Comparison of ENCODE assay signal across 19 cellular contexts in the genomic region with DNA sequence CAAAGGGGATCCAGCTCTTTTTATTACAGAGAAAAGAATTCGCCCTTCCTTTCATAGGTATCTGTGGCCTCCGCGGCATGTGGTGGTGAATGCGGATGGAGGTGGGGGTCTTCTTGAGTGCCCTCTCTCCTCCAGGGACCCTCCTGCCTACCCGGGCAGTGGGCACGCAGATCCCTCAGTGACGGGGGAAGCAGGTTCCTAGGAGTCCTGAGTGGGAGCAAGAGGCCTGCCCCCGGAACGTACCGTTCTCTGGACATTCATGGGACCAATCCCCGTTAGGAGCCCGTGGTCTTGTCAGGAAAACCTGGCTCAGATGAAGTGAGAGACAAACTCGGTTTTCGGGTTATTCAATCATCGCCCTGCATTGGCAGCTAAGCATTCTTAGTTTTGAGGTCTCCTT. TPM values are rescaled to one million over a fixed set of nuclear protein-coding genes. Genes with fewer than 3 reads are reported as not detected.
DNase-seq lines count a peak whose midpoint lies in the region; ATAC-seq and TF ChIP-seq lines count a peak whose summit lies in the region.
"Had no signal": no experiment of that assay in that cellular context is flagged by ENCODE, and none has a peak within 500 bp of the region (broad histone marks: within the 10 kb centered on the region; RNA-seq: fewer than 3 reads in every experiment).

No MANE protein-coding gene starts in this region.

- peak; percentile 18 for ATAC-seq in Right ventricle myocardium inferior
- no peak for ATAC-seq in Right ventricle myocardium superior (ENCODE audit: poor library complexity)
- ATAC-seq: CD8-positive, alpha-beta T cell; GM12878 had no signal

- no peaks in the 10 kb centered on the region for H3K9me3 Mint-ChIP-seq in nephron
- H3K9me3 Mint-ChIP-seq: CD8-positive, alpha-beta T cell had no signal

- no peak overlapping the region for H3K4me3 Mint-ChIP-seq in nephron
- H3K4me3 Mint-ChIP-seq: B cell; CD4-positive, CD25-positive, alpha-beta regulatory T cell; CD8-positive, alpha-beta T cell; HFFc6 had no signal

- intact Hi-C loops in Right ventricle myocardium inferior (cut with DNase I), result no loop called here
- intact Hi-C loops in Right ventricle myocardium superior (cut with DNase I), result no loop called here

- no peak overlapping the region for H3K9ac ChIP-seq in stomach smooth muscle (ENCODE audit: low read length in 2 of 2)
- H3K9ac ChIP-seq: BLaER1, GM23248 had no signal

- peak overlapping the region in 2 of 3 experiments; percentile 8 to 55 for H3K27ac Mint-ChIP-seq in nephron
- H3K27ac Mint-ChIP-seq: B cell; CD4-positive, CD25-positive, alpha-beta regulatory T cell; CD8-positive, alpha-beta T cell; HFFc6 had no signal

- H3K27ac ChIP-seq in stomach smooth muscle (ENCODE audit: low read length) (peak overlapping the region; percentile 18), SJCRH30 (no peak overlapping the region)
- H3K27ac ChIP-seq: 22Rv1, BLaER1, C4-2B, GM23248 had no signal

- H3K9me3 ChIP-seq in stomach smooth muscle (ENCODE audit: control insufficient read depth in 2 of 2, low read length in 2 of 2) (no peaks in the 10 kb centered on the region), SJCRH30 (replicated peaks) (no peaks in the 10 kb centered on the region)
- H3K9me3 ChIP-seq: BLaER1, Caco-2, HAP-1 had no signal

- H3K36me3 ChIP-seq in stomach smooth muscle (ENCODE audit: control insufficient read depth in 2 of 2, insufficient read depth in 2 of 2, low read length in 2 of 2), result no peaks in the 10 kb centered on the region
- H3K36me3 ChIP-seq in SJCRH30, result no peaks in the 10 kb centered on the region
- H3K36me3 ChIP-seq: BLaER1, HAP-1 had no signal

- no peaks in the 10 kb centered on the region for H3K36me3 Mint-ChIP-seq in nephron (ENCODE audit: low read depth)
- H3K36me3 Mint-ChIP-seq: CD4-positive, CD25-positive, alpha-beta regulatory T cell; CD8-positive, alpha-beta T cell had no signal

- DNase-seq in Right ventricle myocardium inferior (ENCODE audit: missing footprints) (no peak), Right ventricle myocardium superior (no peak), OCI-M2 (lab: John Stamatoyannopoulos, UW; ENCODE audit: unreplicated experiment) (no peak), SJCRH30 (no peak)
- DNase-seq: Caco-2; CD4-positive, CD25-positive, alpha-beta regulatory T cell; CD8-positive, alpha-beta T cell; DMS153; DND-41; GM23248; HFFc6 had no signal

- H3K4me3 ChIP-seq in stomach smooth muscle (ENCODE audit: low read length in 2 of 2) (no peak overlapping the region), SJCRH30 (no peak overlapping the region)
- H3K4me3 ChIP-seq: BLaER1, GM12878, GM23248, HAP-1 had no signal

- H3K4me1 Mint-ChIP-seq in nephron, result peaks cover 26% of the 10 kb centered on the region
- H3K4me1 Mint-ChIP-seq: B cell; CD4-positive, CD25-positive, alpha-beta regulatory T cell had no signal

- H3K27me3 Mint-ChIP-seq in nephron (ENCODE audit: low read depth), result peaks cover 19% of the 10 kb centered on the region
- H3K27me3 Mint-ChIP-seq: B cell; CD4-positive, CD25-positive, alpha-beta regulatory T cell had no signal

- H3K27me3 ChIP-seq in stomach smooth muscle (ENCODE audit: control insufficient read depth in 1 of 2, insufficient read depth in 2 of 2, low read length in 2 of 2) (no peaks in the 10 kb centered on the region), SJCRH30 (peaks cover 11% of the 10 kb centered on the region; the same call in 1 of the 2 replicates)
- H3K27me3 ChIP-seq: BLaER1 had no signal

- no peak for TF ChIP-seq CTCF in nephron (IDR thresholded peaks at IDR 0.05; ENCODE audit: unreplicated experiment in 3 of 3)

- H3K4me1 ChIP-seq in stomach smooth muscle (ENCODE audit: control insufficient read depth, insufficient read depth, low read length) (peaks cover 40% of the 10 kb centered on the region), SJCRH30 (no peaks in the 10 kb centered on the region)
- H3K4me1 ChIP-seq: BLaER1, HAP-1 had no signal

RNA-seq across cellular contexts. Expression of a gene that starts 56.4 kb away (rescaled TPM):
- total RNA-seq in Right ventricle myocardium inferior (16.4 TPM), Right ventricle myocardium superior (10.9 TPM)
- total RNA-seq in SJCRH30 (2014; rRNA removed; shearing (Covaris generic)), result not detected in 2 replicates
- total RNA-seq: CD4-positive, CD25-positive, alpha-beta regulatory T cell; CD8-positive, alpha-beta T cell; GM23248; HFFc6 had no signal

Comparison
In these comparisons a context has a peak if more than half of its experiments do, and no peak if none do; other contexts are left out.
1. RNA of a gene that starts 56.4 kb away (total RNA-seq): 16.4 TPM in Right ventricle myocardium inferior (single experiment) and 10.9 TPM in Right ventricle myocardium superior (single experiment); not detected in SJCRH30; every median in the first group is over 10 times any median in the second.